Comparison of ENCODE assay signal across 1 cellular context in genomic region chr3:195352895-195353488, GRCh38.
TF ChIP-seq lines count a peak whose summit lies in the region.

No MANE protein-coding gene starts in this region.

TF ChIP-seq in HCT116, 20 proteins besides CTCF, POLR2A, EP300 and RAD21 (continued from another document):
- TF ChIP-seq YY1 (IDR thresholded peaks at IDR 0.05; ENCODE audit: extremely low read depth, insufficient replicate concordance, low read depth, low read length) (no peak), ZNF274 (IDR thresholded peaks at IDR 0.05; ENCODE audit: low read depth, low read length) (no peak), TCF7L2 (IDR thresholded peaks at IDR 0.05; ENCODE audit: borderline replicate concordance, extremely low read depth, insufficient read depth, insufficient read length) (no peak), ZBTB33 (IDR thresholded peaks at IDR 0.05; ENCODE audit: extremely low read depth, insufficient replicate concordance, low read length) (no peak), ZFX (IDR thresholded peaks at IDR 0.05) (no peak)
